ENCODE assay signal across 26 cellular contexts in the genomic region with DNA sequence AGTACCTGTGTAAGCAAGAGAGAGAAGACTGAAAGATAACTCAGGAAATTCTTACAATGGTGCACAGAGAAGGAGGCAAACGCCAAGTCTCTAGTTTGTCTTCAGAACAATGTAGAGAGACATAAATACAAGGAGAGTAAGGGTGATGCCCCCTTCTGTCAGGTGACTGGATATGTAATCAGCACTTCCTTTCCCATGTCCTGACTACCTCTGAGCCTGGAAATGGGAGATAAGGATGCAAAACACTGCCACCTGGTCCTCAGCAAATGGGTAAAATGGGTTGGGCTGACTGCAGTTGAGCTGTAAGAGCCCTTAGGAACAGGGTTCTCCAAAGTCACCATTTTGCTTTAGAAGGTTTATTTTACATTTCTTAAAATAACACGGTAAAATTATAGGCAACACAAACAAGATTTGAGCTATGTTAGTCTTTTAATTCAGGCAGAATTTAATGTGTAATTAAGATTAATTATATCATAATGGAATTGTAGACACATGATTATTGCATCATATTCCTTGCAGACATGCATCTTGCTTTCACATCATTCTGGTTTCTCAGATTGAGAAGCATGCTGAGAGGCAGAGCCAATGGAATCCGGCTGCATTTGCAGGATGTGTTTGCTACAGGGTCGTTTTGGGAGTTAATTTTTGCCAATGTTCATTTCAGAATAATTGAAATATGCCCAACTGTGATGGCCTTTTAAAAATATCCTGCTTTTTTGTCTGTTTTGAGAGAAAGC. TPM values are rescaled to one million over a fixed set of nuclear protein-coding genes. Genes with fewer than 3 reads are reported as not detected.
"Had no signal": no experiment of that assay in that cellular context is flagged by ENCODE, and none has a peak within 500 bp of the region (broad histone marks: within the 10 kb centered on the region; RNA-seq: fewer than 3 reads in every experiment).

No MANE protein-coding gene starts in this region.

- H3K27me3 ChIP-seq: gastrocnemius medialis, heart left ventricle, ovary, transverse colon, uterus had no signal

- ATAC-seq: activated CD8-positive, alpha-beta T cell treated with anti-CD3 and anti-CD28 coated beads for 36 hours; activated T-helper 17 cell treated with anti-CD3 and anti-CD28 coated beads, Interleukin-2, amount 50 U/mL, for 72 hours; gastrocnemius medialis; heart left ventricle; left cardiac atrium; naive thymus-derived CD8-positive, alpha-beta T cell; psoas muscle; right cardiac atrium; stimulated activated naive CD8-positive, alpha-beta T cell treated with anti-CD3 and anti-CD28 coated beads, Interleukin-15, Interleukin-2, amounts not matched to agents 100 U/mL and 50 U/mL, for 24 hours had no signal

- H3K36me3 ChIP-seq: gastrocnemius medialis, heart left ventricle, ovary, transverse colon, uterus had no signal

- H3K4me1 ChIP-seq: gastrocnemius medialis, heart left ventricle, psoas muscle, transverse colon, uterus had no signal

- H3K4me1 Mint-ChIP-seq: activated B cell treated with CpG ODN at 0.5 μM for 24 hours; activated T-helper 17 cell treated with anti-CD3 and anti-CD28 coated beads, Interleukin-2, amount 50 U/mL, for 72 hours had no signal

- DNase-seq: activated B cell treated with CpG ODN at 0.5 μM for 24 hours; activated CD4-positive, alpha-beta T cell treated with anti-CD3 and anti-CD28 coated beads for 4 hours; activated CD8-positive, alpha-beta T cell treated with anti-CD3 and anti-CD28 coated beads for 36 hours; activated naive CD4-positive, alpha-beta T cell treated with Interleukin-2 at 50 U/mL for 16 hours; activated naive CD8-positive, alpha-beta T cell treated with anti-CD3 and anti-CD28 coated beads, Interleukin-2, amount 10 ng/mL, durations not matched to agents 7 days and 5 days; activated T-cell treated with anti-CD3 and anti-CD28 coated beads, Interleukin-2, amount 50 U/mL, for 1 hour; caudate nucleus; gastrocnemius medialis; heart left ventricle; left cardiac atrium; mesenchymal stem cell; naive thymus-derived CD8-positive, alpha-beta T cell; ovary; psoas muscle; right cardiac atrium; stimulated activated naive CD8-positive, alpha-beta T cell treated with anti-CD3 and anti-CD28 coated beads, Interleukin-15, Interleukin-2, amounts not matched to agents 100 U/mL and 50 U/mL, for 24 hours; substantia nigra; transverse colon; uterus had no signal

- H3K27ac Mint-ChIP-seq: activated B cell treated with CpG ODN at 0.5 μM for 24 hours; activated CD8-positive, alpha-beta T cell treated with anti-CD3 and anti-CD28 coated beads for 36 hours; activated naive CD8-positive, alpha-beta T cell treated with anti-CD3 and anti-CD28 coated beads, Interleukin-2, amount 10 ng/mL, durations not matched to agents 7 days and 5 days; activated T-helper 17 cell treated with anti-CD3 and anti-CD28 coated beads, Interleukin-2, amount 50 U/mL, for 72 hours; brain; T-helper 2 cell treated with Interferon-gamma antibody and Interleukin-4, amounts not matched to agents 5 μg/mL and 100 μg/mL, for 36 hours had no signal

- H3K36me3 Mint-ChIP-seq: activated naive CD8-positive, alpha-beta T cell treated with anti-CD3 and anti-CD28 coated beads, Interleukin-2, amount 10 ng/mL, durations not matched to agents 7 days and 5 days; naive thymus-derived CD8-positive, alpha-beta T cell had no signal

- H3K9me3 ChIP-seq: gastrocnemius medialis, ovary, transverse colon, uterus had no signal

- H3K9me3 Mint-ChIP-seq: activated T-helper 17 cell treated with anti-CD3 and anti-CD28 coated beads, Interleukin-2, amount 50 U/mL, for 72 hours had no signal

- H3K27ac ChIP-seq: gastrocnemius medialis, heart left ventricle, ovary, psoas muscle, skin epidermis, transverse colon, uterus had no signal

- H3K4me3 Mint-ChIP-seq: activated B cell treated with CpG ODN at 0.5 μM for 24 hours; activated CD8-positive, alpha-beta T cell treated with anti-CD3 and anti-CD28 coated beads for 36 hours; activated naive CD8-positive, alpha-beta T cell treated with anti-CD3 and anti-CD28 coated beads, Interleukin-2, amount 10 ng/mL, durations not matched to agents 7 days and 5 days; activated T-helper 17 cell treated with anti-CD3 and anti-CD28 coated beads, Interleukin-2, amount 50 U/mL, for 72 hours; brain; naive thymus-derived CD8-positive, alpha-beta T cell; T-helper 2 cell treated with Interferon-gamma antibody and Interleukin-4, amounts not matched to agents 5 μg/mL and 100 μg/mL, for 36 hours had no signal

- H3K27me3 Mint-ChIP-seq: activated B cell treated with CpG ODN at 0.5 μM for 24 hours; activated CD8-positive, alpha-beta T cell treated with anti-CD3 and anti-CD28 coated beads for 36 hours; activated T-helper 17 cell treated with anti-CD3 and anti-CD28 coated beads, Interleukin-2, amount 50 U/mL, for 72 hours; naive thymus-derived CD8-positive, alpha-beta T cell had no signal

- H3K4me3 ChIP-seq: gastrocnemius medialis, heart left ventricle, ovary, psoas muscle, skin epidermis, transverse colon, uterus had no signal

RNA-seq across cellular contexts. Expression of gene ARX, which starts 37.2 kb away (rescaled TPM):
- total RNA-seq: activated B cell treated with CpG ODN at 0.5 μM for 24 hours; activated CD8-positive, alpha-beta T cell treated with anti-CD3 and anti-CD28 coated beads for 36 hours; activated naive CD8-positive, alpha-beta T cell treated with anti-CD3 and anti-CD28 coated beads, Interleukin-2, amount 10 ng/mL, durations not matched to agents 7 days and 5 days; activated T-helper 17 cell treated with anti-CD3 and anti-CD28 coated beads, Interleukin-2, amount 50 U/mL, for 72 hours; dermis microvascular lymphatic vessel endothelial cell; heart left ventricle; left cardiac atrium; lower leg skin; naive thymus-derived CD8-positive, alpha-beta T cell; right cardiac atrium; transverse colon had no signal
- polyA plus RNA-seq: esophagus; heart left ventricle; naive thymus-derived CD8-positive, alpha-beta T cell; right cardiac atrium had no signal
